ENCODE assay signal across 11 cellular contexts in the genomic region with DNA sequence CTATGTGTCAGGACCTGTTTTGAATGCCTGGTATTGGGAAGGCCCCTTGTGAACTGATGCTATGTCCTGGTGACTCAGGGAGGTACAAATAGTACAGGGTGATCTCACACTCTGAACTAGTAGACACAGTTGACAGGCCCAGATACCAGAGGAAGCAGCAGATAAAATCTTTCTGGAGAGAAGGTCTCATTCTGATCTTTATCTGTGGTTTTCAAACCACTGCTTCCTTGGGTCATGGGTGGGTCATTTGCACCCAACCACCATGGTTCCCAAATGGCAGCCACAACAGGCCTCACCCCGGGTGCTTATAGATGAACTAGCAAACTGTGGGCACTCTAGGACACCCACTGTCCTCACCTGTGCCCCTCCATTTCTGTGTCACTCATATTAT. TPM values are rescaled to one million over a fixed set of nuclear protein-coding genes. Genes with fewer than 3 reads are reported as not detected.
A peak's percentile ranks its signal among the peaks of the same experiment; 100 is the strongest.
DNase-seq lines count a peak whose midpoint lies in the region; ATAC-seq and TF ChIP-seq lines count a peak whose summit lies in the region.
"Had no signal": no experiment of that assay in that cellular context is flagged by ENCODE, and none has a peak within 500 bp of the region (broad histone marks: within the 10 kb centered on the region; RNA-seq: fewer than 3 reads in every experiment).

No MANE protein-coding gene starts in this region.

- H3K27ac Mint-ChIP-seq in activated CD8-positive, alpha-beta T cell treated with anti-CD3 and anti-CD28 coated beads, Interleukin-2, amount 10 ng/mL, durations not matched to agents 7 days and 5 days, result peak overlapping the region; percentile 80
- peak overlapping the region; percentile 43 to 93 (median 72) for H3K27ac Mint-ChIP-seq in naive thymus-derived CD8-positive, alpha-beta T cell

- CTCF ChIA-PET in activated CD8-positive, alpha-beta T cell treated with anti-CD3 and anti-CD28 coated beads, Interleukin-2, amount 10 ng/mL, durations not matched to agents 7 days and 5 days (lab: Charles Lee), result interaction anchor here (1.0 to 5.2 kb wide), 3 partner anchors 28 to 178 kb away, joined by 3 to 23 read pairs (median 8); a partner anchor contains a TSS

- no peak for TF ChIP-seq CTCF in GM10266 (IDR thresholded peaks at IDR 0.05; ENCODE audit: control insufficient read depth, insufficient read depth, low read depth, missing control alignments)

- DNase-seq in GM10266 (ENCODE audit: extremely low spot score) (peak; percentile 32), left lobe of liver (ENCODE audit: low spot score) (no peak), dermis blood vessel endothelial cell (no peak), D341Med (ENCODE audit: low spot score) (no peak), NOMO-1 (lab: John Stamatoyannopoulos, UW; ENCODE audit: unreplicated experiment in 2 of 2) (no peak)
- DNase-seq in activated CD8-positive, alpha-beta T cell treated with anti-CD3 and anti-CD28 coated beads, Interleukin-2, amount 10 ng/mL, durations not matched to agents 7 days and 5 days, result peak; percentile 33
- DNase-seq in naive thymus-derived CD8-positive, alpha-beta T cell, result no peak
- DNase-seq: retina, thyroid gland had no signal

- H3K9me3 Mint-ChIP-seq in activated CD8-positive, alpha-beta T cell treated with anti-CD3 and anti-CD28 coated beads, Interleukin-2, amount 10 ng/mL, durations not matched to agents 7 days and 5 days (ENCODE audit: insufficient read depth), result no peaks in the 10 kb centered on the region
- no peaks in the 10 kb centered on the region for H3K9me3 Mint-ChIP-seq in naive thymus-derived CD8-positive, alpha-beta T cell

- POLR2A ChIA-PET in activated CD8-positive, alpha-beta T cell treated with anti-CD3 and anti-CD28 coated beads, Interleukin-2, amount 10 ng/mL, durations not matched to agents 7 days and 5 days (lab: Charles Lee), result interaction anchor here (0.6 to 1.0 kb wide), 2 partner anchors 8 to 16 kb away, joined by 3 read pairs; no protein-coding TSS in a partner anchor
- POLR2A ChIA-PET in naive thymus-derived CD8-positive, alpha-beta T cell (lab: Charles Lee), result interaction anchor here (12.3 kb wide), 1 partner anchor 39 kb away, joined by 425 read pairs; a partner anchor contains a TSS

- peaks cover 12% of the 10 kb centered on the region for H3K36me3 Mint-ChIP-seq in activated CD8-positive, alpha-beta T cell treated with anti-CD3 and anti-CD28 coated beads, Interleukin-2, amount 10 ng/mL, durations not matched to agents 7 days and 5 days (ENCODE audit: low read depth)
- peaks cover 0 to 17% (median 12%) of the 10 kb centered on the region in 3 donors for H3K36me3 Mint-ChIP-seq in naive thymus-derived CD8-positive, alpha-beta T cell

- H3K4me3 Mint-ChIP-seq in activated CD8-positive, alpha-beta T cell treated with anti-CD3 and anti-CD28 coated beads, Interleukin-2, amount 10 ng/mL, durations not matched to agents 7 days and 5 days, result peak overlapping the region; percentile 37
- H3K4me3 Mint-ChIP-seq in naive thymus-derived CD8-positive, alpha-beta T cell, result peak overlapping the region in 5 of 10 donors; percentile 1 to 48 (median 18)

- peaks cover 53% of the 10 kb centered on the region for H3K4me1 Mint-ChIP-seq in activated CD8-positive, alpha-beta T cell treated with anti-CD3 and anti-CD28 coated beads, Interleukin-2, amount 10 ng/mL, durations not matched to agents 7 days and 5 days (ENCODE audit: low read depth)
- peaks cover 20 to 56% (median 30%) of the 10 kb centered on the region in 4 donors for H3K4me1 Mint-ChIP-seq in naive thymus-derived CD8-positive, alpha-beta T cell

- ATAC-seq in HG02852 (IDR thresholded peaks at IDR 0.05; ENCODE audit: unreplicated experiment), result peak; percentile 77
- ATAC-seq in activated CD8-positive, alpha-beta T cell treated with anti-CD3 and anti-CD28 coated beads, Interleukin-2, amount 10 ng/mL, durations not matched to agents 7 days and 5 days, result peak; percentile 77
- ATAC-seq in naive thymus-derived CD8-positive, alpha-beta T cell, result peak in 1 of 2 donors; percentile 25
- ATAC-seq in left lobe of liver, result no peak
- ATAC-seq: Panc1 had no signal

- H3K27me3 Mint-ChIP-seq in activated CD8-positive, alpha-beta T cell treated with anti-CD3 and anti-CD28 coated beads, Interleukin-2, amount 10 ng/mL, durations not matched to agents 7 days and 5 days (ENCODE audit: low read depth), result no peaks in the 10 kb centered on the region
- H3K27me3 Mint-ChIP-seq in naive thymus-derived CD8-positive, alpha-beta T cell, result no peaks in the 10 kb centered on the region

RNA-seq across cellular contexts. Expression of a gene that starts 43.4 kb away (rescaled TPM):
- total RNA-seq in activated CD8-positive, alpha-beta T cell treated with anti-CD3 and anti-CD28 coated beads, Interleukin-2, amount 10 ng/mL, durations not matched to agents 7 days and 5 days, result 10 to 100 TPM; 15.0 to 16.5 TPM
- total RNA-seq in naive thymus-derived CD8-positive, alpha-beta T cell, result 10 to 100 TPM; 34.4 to 36.9 TPM
- polyA plus RNA-seq in naive thymus-derived CD8-positive, alpha-beta T cell, result 10 to 100 TPM in 2 of 3 donors, 1 to 10 TPM in 1; 9.9 to 18.3 (median 16.9) TPM
- total RNA-seq in left lobe of liver (3.7 TPM), dermis blood vessel endothelial cell (0.34 and 0.56 TPM in 2 replicates)

Comparison
In these comparisons a context has a peak if more than half of its experiments do, and no peak if none do; other contexts are left out.
1. DNase-seq: peak in GM10266 (single experiment) and activated CD8-positive, alpha-beta T cell treated with anti-CD3 and anti-CD28 coated beads, Interleukin-2, amount 10 ng/mL, durations not matched to agents 7 days and 5 days (single experiment); none in naive thymus-derived CD8-positive, alpha-beta T cell (0 of 10), left lobe of liver (single experiment), dermis blood vessel endothelial cell (single experiment), D341Med (single experiment) and NOMO-1 (0 of 2).